8 cellular contexts compared by ENCODE assay signal in genomic region chr7:102395620-102395957, GRCh38. TPM values are rescaled to one million over a fixed set of nuclear protein-coding genes. Genes with fewer than 3 reads are reported as not detected.
DNase-seq lines count a peak whose midpoint lies in the region; ATAC-seq and TF ChIP-seq lines count a peak whose summit lies in the region.

No MANE protein-coding gene starts in this region.

- no peaks in the 10 kb centered on the region for H3K9me3 Mint-ChIP-seq in GM23338
- H3K9me3 Mint-ChIP-seq in activated CD8-positive, alpha-beta T cell treated with anti-CD3 and anti-CD28 coated beads for 36 hours = no peaks in the 10 kb centered on the region

- peak overlapping the region; percentile 99 for H3K27ac Mint-ChIP-seq in GM23338
- peak overlapping the region; percentile 70 for H3K27ac Mint-ChIP-seq in activated CD8-positive, alpha-beta T cell treated with anti-CD3 and anti-CD28 coated beads for 36 hours

- no peaks in the 10 kb centered on the region for H3K9me3 ChIP-seq in spleen

- H3K36me3 ChIP-seq in GM23338 (ENCODE audit: insufficient read depth) = peaks cover 4% of the 10 kb centered on the region; the same call in 1 of the 2 replicates
- H3K36me3 ChIP-seq in spleen = peaks cover 2 to 57% (median 25%) of the 10 kb centered on the region in 6 donors

- peak overlapping the region; percentile 88 for H3K4me3 Mint-ChIP-seq in GM23338
- peak overlapping the region; percentile 91 for H3K4me3 Mint-ChIP-seq in activated CD8-positive, alpha-beta T cell treated with anti-CD3 and anti-CD28 coated beads for 36 hours

- peaks cover 23% of the 10 kb centered on the region for H3F3A ChIP-seq in GM23338 (replicated peaks; ENCODE audit: low read depth)

- H3K27ac ChIP-seq in GM23338 (ENCODE audit: low read depth) (peak overlapping the region; percentile 97), spleen (peak overlapping the region; percentile 75 to 93 (median 87))

- CTCF ChIA-PET in AG04449 (lab: Yijun Ruan, JAX) = interaction anchor here (1.6 to 14.3 kb wide), 3 partner anchors 10 to 853 kb away, joined by 5 to 228 read pairs (median 32); no protein-coding TSS in a partner anchor
- CTCF ChIA-PET in activated CD8-positive, alpha-beta T cell treated with anti-CD3 and anti-CD28 coated beads for 36 hours (lab: Charles Lee) = interaction anchor here (1.0 to 4.9 kb wide), 8 partner anchors 9 to 1080 kb away, joined by 3 to 30 read pairs (median 4); partner anchors contain the start of gene ORAI2

- H2AFZ ChIP-seq in GM23338 = peak overlapping the region; percentile 16; the same call in 1 of the 2 replicates

- H3K9me2 ChIP-seq in GM23338 (ENCODE audit: insufficient read depth) = no peaks in the 10 kb centered on the region

- no peak for TF ChIP-seq CTCF in AG04449 (IDR thresholded peaks at IDR 0.05; ENCODE audit: insufficient read depth, low read length, missing control alignments)
- no peak for TF ChIP-seq CTCF in GM23338 (conservative IDR thresholded peaks at IDR 0.05; ENCODE audit: low read depth in 2 of 2)
- no peak for TF ChIP-seq CTCF in activated CD8-positive, alpha-beta T cell treated with anti-CD3 and anti-CD28 coated beads for 36 hours (IDR thresholded peaks at IDR 0.05)
- TF ChIP-seq CTCF in spleen (IDR thresholded peaks at IDR 0.05 in 8 of 11, conservative IDR thresholded peaks at IDR 0.05 in 3 of 11) = no peak

- H3K27me3 ChIP-seq in GM23338 (ENCODE audit: insufficient read depth) (no peaks in the 10 kb centered on the region), spleen (replicated peaks in 1 of 7) (no peaks in the 10 kb centered on the region)

- no peak for TF ChIP-seq POLR2A in spleen (IDR thresholded peaks at IDR 0.05)

- no peaks in the 10 kb centered on the region; the same call in none of the 2 replicates for H4K20me1 ChIP-seq in GM23338 (replicated peaks; ENCODE audit: insufficient read depth)

- no peak for ATAC-seq in GM23338
- peak; percentile 7 for ATAC-seq in activated CD8-positive, alpha-beta T cell treated with anti-CD3 and anti-CD28 coated beads for 36 hours

- H3K4me1 Mint-ChIP-seq in GM23338 = peaks cover 12% of the 10 kb centered on the region
- peaks cover 16% of the 10 kb centered on the region for H3K4me1 Mint-ChIP-seq in activated CD8-positive, alpha-beta T cell treated with anti-CD3 and anti-CD28 coated beads for 36 hours (ENCODE audit: low read depth)

- peaks cover 21% of the 10 kb centered on the region for H3K27me3 Mint-ChIP-seq in GM23338 (ENCODE audit: insufficient read depth, low read depth, poor library complexity)
- H3K27me3 Mint-ChIP-seq in activated CD8-positive, alpha-beta T cell treated with anti-CD3 and anti-CD28 coated beads for 36 hours = no peaks in the 10 kb centered on the region

- intact Hi-C loops in activated CD8-positive, alpha-beta T cell treated with anti-CD3 and anti-CD28 coated beads for 36 hours (cut with micrococcal nuclease) = no loop called here
- intact Hi-C loops in spleen (cut with DNase I; ENCODE audit: low total_unique reads) = no loop called here

- H3K4me1 ChIP-seq in GM23338 (ENCODE audit: insufficient read depth) (no peaks in the 10 kb centered on the region; the same call in none of the 2 replicates), spleen (peaks cover 8 to 45% (median 24%) of the 10 kb centered on the region in 6 donors)

- H3K4me2 ChIP-seq in GM23338 = peak overlapping the region; percentile 74

- POLR2A ChIA-PET in AG04449 (lab: Yijun Ruan, JAX) = interaction anchor here (0.8 kb wide), 1 partner anchor 122 kb away, joined by 3 read pairs; no protein-coding TSS in a partner anchor
- POLR2A ChIA-PET in activated CD8-positive, alpha-beta T cell treated with anti-CD3 and anti-CD28 coated beads for 36 hours (lab: Charles Lee) = interaction anchor here (0.6 to 3.7 kb wide), 7 partner anchors 10 to 69 kb away, joined by 3 to 24 read pairs (median 9); partner anchors contain the start of genes ALKBH4, LRWD1 and ORAI2

- DNase-seq in AG04449 (ENCODE audit: low read depth, low spot score) = no peak
- DNase-seq in GM23338 (ENCODE audit: low spot score) = no peak
- no peak for DNase-seq in activated CD8-positive, alpha-beta T cell treated with anti-CD3 and anti-CD28 coated beads for 36 hours
- DNase-seq in spleen = no peak
- no peak for DNase-seq in foreskin melanocyte
- DNase-seq in stimulated activated CD4-positive, alpha-beta T cell treated with anti-CD3 and anti-CD28 coated beads, Interleukin-15, amount 100 ng/mL, for 24 hours = no peak
- no peak for DNase-seq in activated effector memory CD4-positive, alpha-beta T cell treated with Interleukin-2 at 50 U/mL for 16 hours

- peaks cover 23% of the 10 kb centered on the region for H3K79me2 ChIP-seq in GM23338 (replicated peaks; ENCODE audit: insufficient read depth)

- peaks cover 42% of the 10 kb centered on the region for H3K36me3 Mint-ChIP-seq in GM23338 (ENCODE audit: low read depth)
- peaks cover 26% of the 10 kb centered on the region for H3K36me3 Mint-ChIP-seq in activated CD8-positive, alpha-beta T cell treated with anti-CD3 and anti-CD28 coated beads for 36 hours (ENCODE audit: low read depth)

- H3K4me3 ChIP-seq in AG04449 (ENCODE audit: low read depth, low read length) = peak overlapping the region; percentile 95
- H3K4me3 ChIP-seq in GM23338 = peak overlapping the region; percentile 98
- H3K4me3 ChIP-seq in iPS-11a (ENCODE audit: low read depth, low read length) = peak overlapping the region; percentile 71
- peak overlapping the region; percentile 69 to 97 (median 82) for H3K4me3 ChIP-seq in spleen

- 15 to 18% (median 15%) methylated on average over 10 of the region's 10 CpGs for WGBS in spleen, 5 donors

TF ChIP-seq in GM23338, 12 proteins besides CTCF, POLR2A, EP300 and RAD21 (continues in another document):
- TF ChIP-seq STAT1 (IDR thresholded peaks at IDR 0.05; ENCODE audit: unreplicated experiment) = no peak
- TF ChIP-seq NANOG (IDR thresholded peaks at IDR 0.05; ENCODE audit: borderline replicate concordance) = no peak
- TF ChIP-seq ZNF114 (CRISPR knock-in tag; IDR thresholded peaks at IDR 0.05) = no peak
- no peak for TF ChIP-seq ETS1 (IDR thresholded peaks at IDR 0.05)
- no peak for TF ChIP-seq POLR2AphosphoS5 (IDR thresholded peaks at IDR 0.05; ENCODE audit: low read depth)

RNA-seq across cellular contexts. Expression of gene PRKRIP1, which starts 0.6 kb away (rescaled TPM):
- total RNA-seq in GM23338 (2014; rRNA removed; shearing (Covaris generic)) = 25.4 and 29.1 TPM in 2 replicates
- 24.8 and 25.5 TPM in 2 replicates for polyA plus RNA-seq in GM23338 (2016; fragmentation: Nextera tagmentation; extraction: Ambion mirVana)
- total RNA-seq in activated CD8-positive, alpha-beta T cell treated with anti-CD3 and anti-CD28 coated beads for 36 hours = 10 to 100 TPM; 29.8 to 33.6 TPM
- 10 to 100 TPM; 25.0 to 33.4 (median 28.8) TPM for total RNA-seq in spleen
- polyA plus RNA-seq in spleen = 10 to 100 TPM; 27.4 to 45.7 (median 43.6) TPM

RNA-seq across cellular contexts. Expression of gene ORAI2, which starts 37.8 kb away (rescaled TPM):
- total RNA-seq in GM23338 (2014; rRNA removed; shearing (Covaris generic)) = 21.7 and 33.8 TPM in 2 replicates
- polyA plus RNA-seq in GM23338 (2016; fragmentation: Nextera tagmentation; extraction: Ambion mirVana) = 6.6 and 8.6 TPM in 2 replicates
- 10 to 100 TPM; 29.4 to 35.8 TPM for total RNA-seq in activated CD8-positive, alpha-beta T cell treated with anti-CD3 and anti-CD28 coated beads for 36 hours
- total RNA-seq in spleen = 100 to 1,000 TPM in 3 of 7 donors, 10 to 100 TPM in 4; 75.3 to 146 (median 90.5) TPM
- polyA plus RNA-seq in spleen = 10 to 100 TPM; 31.5 to 74.4 (median 35.4) TPM

RNA-seq across cellular contexts. Expression of gene SPDYE6, which starts 39.3 kb away (rescaled TPM):
- not detected in 2 replicates for total RNA-seq in GM23338 (2014; rRNA removed; shearing (Covaris generic))
- polyA plus RNA-seq in GM23338 (2016; fragmentation: Nextera tagmentation; extraction: Ambion mirVana) (0.97 TPM in 1 of 2 replicates, not detected in the other), spleen (under 1 TPM in 1 of 3 donors, not detected in 2; 0.06 TPM)
- not detected for total RNA-seq in activated CD8-positive, alpha-beta T cell treated with anti-CD3 and anti-CD28 coated beads for 36 hours
- not detected for total RNA-seq in spleen
